ENCODE assay signal across 11 cellular contexts in the genomic region with DNA sequence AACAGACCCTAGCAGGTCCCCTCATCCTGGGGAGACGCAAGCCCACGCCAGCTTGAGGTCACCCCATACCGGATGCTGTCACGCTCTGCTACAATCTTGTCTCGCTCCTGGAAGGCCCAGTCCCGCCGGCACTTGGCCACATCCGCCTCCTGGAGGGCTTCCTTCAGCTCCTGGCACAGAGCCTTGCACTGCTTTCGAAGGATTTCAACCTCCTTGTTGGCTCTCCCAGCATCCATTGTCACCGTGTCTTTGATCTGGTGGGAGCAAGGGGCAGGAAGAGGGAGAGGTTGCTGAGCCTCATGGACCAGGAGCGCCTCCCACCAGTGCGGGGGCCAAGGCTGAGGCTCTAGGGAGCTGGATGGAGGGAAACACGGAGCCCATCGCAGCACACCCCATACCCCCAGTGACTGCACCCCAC.
DNase-seq lines count a peak whose midpoint lies in the region; TF ChIP-seq lines count a peak whose summit lies in the region.
"Had no signal": no experiment of that assay in that cellular context is flagged by ENCODE, and none has a peak within 500 bp of the region (broad histone marks: within the 10 kb centered on the region; RNA-seq: fewer than 3 reads in every experiment).

No MANE protein-coding gene starts in this region.

- POLR2A ChIA-PET in activated CD4-positive, alpha-beta T cell treated with anti-CD3 and anti-CD28 coated beads, Interleukin-2, amount 10 ng/mL, durations not matched to agents 7 days and 5 days (lab: Charles Lee) = interaction anchor here (0.6 kb wide), 1 partner anchor 22 kb away, joined by 3 read pairs; no protein-coding TSS in a partner anchor

- H3K27ac Mint-ChIP-seq in activated CD4-positive, alpha-beta T cell treated with anti-CD3 and anti-CD28 coated beads, Interleukin-2, amount 10 ng/mL, durations not matched to agents 7 days and 5 days = peak overlapping the region; percentile 90
- H3K27ac Mint-ChIP-seq in activated T-helper 1 cell treated with anti-CD3 and anti-CD28 coated beads, Interleukin-12 subunit alpha, Interleukin-12 subunit beta, Interleukin-2, Interleukin-4 antibody, amounts not matched to agents 30 ng/mL and 10 ng/mL and 1 ng/mL, durations not matched to agents 14 hours and 24 hours and 36 hours = peak overlapping the region; percentile 98

- H3K27me3 Mint-ChIP-seq in activated CD4-positive, alpha-beta T cell treated with anti-CD3 and anti-CD28 coated beads, Interleukin-2, amount 10 ng/mL, durations not matched to agents 7 days and 5 days = no peaks in the 10 kb centered on the region
- H3K27me3 Mint-ChIP-seq in activated T-helper 1 cell treated with anti-CD3 and anti-CD28 coated beads, Interleukin-12 subunit alpha, Interleukin-12 subunit beta, Interleukin-2, Interleukin-4 antibody, amounts not matched to agents 30 ng/mL and 10 ng/mL and 1 ng/mL, durations not matched to agents 14 hours and 24 hours and 36 hours (ENCODE audit: insufficient read depth) = no peaks in the 10 kb centered on the region

- TF ChIP-seq CTCF in left ventricle myocardium inferior (IDR thresholded peaks at IDR 0.05; ENCODE audit: borderline replicate concordance) (no peak), spleen (IDR thresholded peaks at IDR 0.05 in 8 of 11, conservative IDR thresholded peaks at IDR 0.05 in 3 of 11) (no peak)

- H3K9me3 ChIP-seq in left ventricle myocardium inferior (replicated peaks) = no peaks in the 10 kb centered on the region
- no peaks in the 10 kb centered on the region for H3K9me3 ChIP-seq in spleen
- H3K9me3 ChIP-seq: pancreas, tibial nerve had no signal

- H3K27ac ChIP-seq in left ventricle myocardium inferior (replicated peaks) = peak overlapping the region; percentile 70
- H3K27ac ChIP-seq in spleen = peak overlapping the region in 7 of 8 donors; percentile 50 to 83 (median 78)
- H3K27ac ChIP-seq: pancreas had no signal

- no peaks in the 10 kb centered on the region for H3K9me3 Mint-ChIP-seq in activated CD4-positive, alpha-beta T cell treated with anti-CD3 and anti-CD28 coated beads, Interleukin-2, amount 10 ng/mL, durations not matched to agents 7 days and 5 days
- no peaks in the 10 kb centered on the region for H3K9me3 Mint-ChIP-seq in activated T-helper 1 cell treated with anti-CD3 and anti-CD28 coated beads, Interleukin-12 subunit alpha, Interleukin-12 subunit beta, Interleukin-2, Interleukin-4 antibody, amounts not matched to agents 30 ng/mL and 10 ng/mL and 1 ng/mL, durations not matched to agents 14 hours and 24 hours and 36 hours
- H3K9me3 Mint-ChIP-seq: activated naive CD4-positive, alpha-beta T cell treated with anti-CD3 and anti-CD28 coated beads, Interleukin-2, amount 50 U/mL, for 72 hours had no signal

- CTCF ChIA-PET in activated CD4-positive, alpha-beta T cell treated with anti-CD3 and anti-CD28 coated beads, Interleukin-2, amount 10 ng/mL, durations not matched to agents 7 days and 5 days (lab: Charles Lee) = no interaction called here

- WGBS in spleen, 5 donors = 75 to 80% (median 77%) methylated on average over 10 to 14 of the region's 14 CpGs

- TF ChIP-seq POLR2A in spleen (IDR thresholded peaks at IDR 0.05) = no peak

- intact Hi-C loops in activated T-helper 1 cell treated with anti-CD3 and anti-CD28 coated beads, Interleukin-12 subunit alpha, Interleukin-12 subunit beta, Interleukin-2, Interleukin-4 antibody, amounts not matched to agents 30 ng/mL and 10 ng/mL and 1 ng/mL, durations not matched to agents 14 hours and 24 hours and 36 hours (cut with micrococcal nuclease) = loop anchor here (1.0 to 5.0 kb wide), 3 partner anchors 15 to 1497 kb away; partner anchors contain the start of gene POLR3A
- intact Hi-C loops in left ventricle myocardium inferior (cut with micrococcal nuclease) = no loop called here
- intact Hi-C loops in spleen (cut with DNase I; ENCODE audit: low total_unique reads) = loop anchor here (10.0 kb wide), 1 partner anchor 121 kb away; no protein-coding TSS in a partner anchor

- peaks cover 19% of the 10 kb centered on the region for H3K4me1 Mint-ChIP-seq in activated CD4-positive, alpha-beta T cell treated with anti-CD3 and anti-CD28 coated beads, Interleukin-2, amount 10 ng/mL, durations not matched to agents 7 days and 5 days
- peaks cover 29% of the 10 kb centered on the region for H3K4me1 Mint-ChIP-seq in activated T-helper 1 cell treated with anti-CD3 and anti-CD28 coated beads, Interleukin-12 subunit alpha, Interleukin-12 subunit beta, Interleukin-2, Interleukin-4 antibody, amounts not matched to agents 30 ng/mL and 10 ng/mL and 1 ng/mL, durations not matched to agents 14 hours and 24 hours and 36 hours (ENCODE audit: low read depth)

- H3K4me3 ChIP-seq in left ventricle myocardium inferior = peak overlapping the region; percentile 23
- peak overlapping the region in 1 of 8 donors; percentile 40 for H3K4me3 ChIP-seq in spleen
- H3K4me3 ChIP-seq: pancreas, tibial nerve had no signal

- DNase-seq in activated CD4-positive, alpha-beta T cell treated with anti-CD3 and anti-CD28 coated beads, Interleukin-2, amount 10 ng/mL, durations not matched to agents 7 days and 5 days = no peak
- DNase-seq in activated CD4-positive, alpha-beta T cell treated with anti-CD3 and anti-CD28 coated beads for 1 hour = no peak
- DNase-seq in activated T-helper 1 cell treated with anti-CD3 and anti-CD28 coated beads, Interleukin-12 subunit alpha, Interleukin-12 subunit beta, Interleukin-2, Interleukin-4 antibody, amounts not matched to agents 30 ng/mL and 10 ng/mL and 1 ng/mL, durations not matched to agents 14 hours and 24 hours and 36 hours (ENCODE audit: low spot score) = no peak
- DNase-seq in left ventricle myocardium inferior (peak; percentile 40), spleen (peak; percentile 81), NCI-H1694 (lab: John Stamatoyannopoulos, UW) (no peak), COLO829 (ENCODE audit: low spot score) (no peak), NCI-H187 treated with DMSO at 0.1 percent for 48 hours (lab: John Stamatoyannopoulos, UW) (no peak)
- DNase-seq: pancreas had no signal

- H3K36me3 Mint-ChIP-seq in activated CD4-positive, alpha-beta T cell treated with anti-CD3 and anti-CD28 coated beads, Interleukin-2, amount 10 ng/mL, durations not matched to agents 7 days and 5 days (ENCODE audit: low read depth) = no peaks in the 10 kb centered on the region
- H3K36me3 Mint-ChIP-seq in activated T-helper 1 cell treated with anti-CD3 and anti-CD28 coated beads, Interleukin-12 subunit alpha, Interleukin-12 subunit beta, Interleukin-2, Interleukin-4 antibody, amounts not matched to agents 30 ng/mL and 10 ng/mL and 1 ng/mL, durations not matched to agents 14 hours and 24 hours and 36 hours (ENCODE audit: low read depth) = no peaks in the 10 kb centered on the region
- H3K36me3 Mint-ChIP-seq: activated naive CD4-positive, alpha-beta T cell treated with anti-CD3 and anti-CD28 coated beads, Interleukin-2, amount 50 U/mL, for 72 hours had no signal

- H3K36me3 ChIP-seq in left ventricle myocardium inferior (peaks cover 34% of the 10 kb centered on the region), spleen (peaks cover 0 to 39% (median 3%) of the 10 kb centered on the region in 6 donors)

- H3K4me3 Mint-ChIP-seq in activated CD4-positive, alpha-beta T cell treated with anti-CD3 and anti-CD28 coated beads, Interleukin-2, amount 10 ng/mL, durations not matched to agents 7 days and 5 days = no peak overlapping the region
- no peak overlapping the region for H3K4me3 Mint-ChIP-seq in activated T-helper 1 cell treated with anti-CD3 and anti-CD28 coated beads, Interleukin-12 subunit alpha, Interleukin-12 subunit beta, Interleukin-2, Interleukin-4 antibody, amounts not matched to agents 30 ng/mL and 10 ng/mL and 1 ng/mL, durations not matched to agents 14 hours and 24 hours and 36 hours

- H3K4me1 ChIP-seq in left ventricle myocardium inferior = peaks cover 46% of the 10 kb centered on the region
- peaks cover 0 to 26% (median 16%) of the 10 kb centered on the region in 6 donors for H3K4me1 ChIP-seq in spleen
- H3K4me1 ChIP-seq: pancreas had no signal

- H3K27me3 ChIP-seq in left ventricle myocardium inferior (ENCODE audit: low read depth) (no peaks in the 10 kb centered on the region), spleen (replicated peaks in 1 of 7) (no peaks in the 10 kb centered on the region)
- H3K27me3 ChIP-seq: pancreas, tibial nerve had no signal

Comparison
In these comparisons a context has a peak if more than half of its experiments do, and no peak if none do; other contexts are left out.
1. DNase-seq: peak in left ventricle myocardium inferior (single experiment) and spleen (single experiment); none in activated CD4-positive, alpha-beta T cell treated with anti-CD3 and anti-CD28 coated beads, Interleukin-2, amount 10 ng/mL, durations not matched to agents 7 days and 5 days (single experiment), activated CD4-positive, alpha-beta T cell treated with anti-CD3 and anti-CD28 coated beads for 1 hour (single experiment), activated T-helper 1 cell treated with anti-CD3 and anti-CD28 coated beads, Interleukin-12 subunit alpha, Interleukin-12 subunit beta, Interleukin-2, Interleukin-4 antibody, amounts not matched to agents 30 ng/mL and 10 ng/mL and 1 ng/mL, durations not matched to agents 14 hours and 24 hours and 36 hours (single experiment), NCI-H1694 (single experiment), COLO829 (single experiment) and NCI-H187 treated with DMSO at 0.1 percent for 48 hours (single experiment).